ENCODE assay signal across 18 cellular contexts in the genomic region with DNA sequence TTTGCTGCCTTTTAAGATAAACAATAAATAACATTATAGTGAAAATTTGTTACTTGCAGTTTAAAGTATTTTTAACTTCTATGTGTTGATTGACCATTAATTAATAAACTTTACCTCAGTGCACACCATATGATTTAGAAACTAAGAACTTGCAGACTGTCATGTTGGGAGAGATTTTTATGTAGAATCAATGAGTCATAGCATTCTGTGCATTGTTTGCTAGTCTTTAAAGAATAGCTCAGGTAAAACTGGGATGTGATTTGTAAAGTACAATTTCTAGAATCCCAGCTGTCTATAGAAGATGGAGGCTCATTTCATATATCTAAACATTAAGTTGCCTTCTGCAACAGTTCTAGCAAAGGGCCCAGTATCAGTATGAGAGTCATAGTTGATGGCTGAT.
DNase-seq lines count a peak whose midpoint lies in the region; ATAC-seq, FAIRE-seq and TF ChIP-seq lines count a peak whose summit lies in the region.
"Had no signal": no experiment of that assay in that cellular context is flagged by ENCODE, and none has a peak within 500 bp of the region (broad histone marks: within the 10 kb centered on the region; RNA-seq: fewer than 3 reads in every experiment).

No MANE protein-coding gene starts in this region.

- POLR2A ChIA-PET in RWPE1 (lab: Yijun Ruan, JAX; ENCODE audit: low non-redundant PET) = no interaction called here

- DNase-seq in HFFc6 = no peak
- DNase-seq in RWPE1 (ENCODE audit: low spot score) = peak; percentile 17
- DNase-seq in epithelial cell of esophagus (ENCODE audit: low read depth) = peak; percentile 45
- no peak for DNase-seq in urothelium cell line (ENCODE audit: low spot score)
- no peak for DNase-seq in NCI-H2107 (lab: John Stamatoyannopoulos, UW)
- DNase-seq: DMS153, KBM-7, MV-4-11, NCI-H1105, NCI-H1436 treated with DMSO at 0.1 percent for 48 hours, NCI-H187 treated with DMSO at 0.1 percent for 48 hours, NCI-H524, NCI-H748 treated with DMSO at 0.1 percent for 48 hours, SHP77 had no signal

- peak; percentile 9 for FAIRE-seq in urothelium cell line (lab: Jason Lieb, UNC)
- FAIRE-seq: G401.6, HTR-8/SVneo had no signal

- ATAC-seq in GM18909 (IDR thresholded peaks at IDR 0.05; ENCODE audit: poor library complexity, unreplicated experiment) = no peak
- ATAC-seq in GM19023 (IDR thresholded peaks at IDR 0.05; ENCODE audit: unreplicated experiment) = no peak

- peaks cover 20% of the 10 kb centered on the region for H3K4me1 Mint-ChIP-seq in HFFc6 (ENCODE audit: low read depth)

- H3K36me3 Mint-ChIP-seq in HFFc6 (ENCODE audit: low read depth) = no peaks in the 10 kb centered on the region

- H3K4me3 ChIP-seq in epithelial cell of esophagus (ENCODE audit: low read length) = no peak overlapping the region

- H3K4me3 Mint-ChIP-seq in HFFc6 = peak overlapping the region; percentile 27; the same call in 1 of the 2 replicates

- no peaks in the 10 kb centered on the region for H3K9me3 Mint-ChIP-seq in HFFc6

- peak overlapping the region; percentile 14; the same call in 1 of the 2 replicates for H3K27ac Mint-ChIP-seq in HFFc6

- 0 out of 2 replicates have a peak, but pooled peaks cover 3% of the 10 kb centered on the region for H3K27me3 Mint-ChIP-seq in HFFc6 (ENCODE audit: insufficient read depth)

- no peak overlapping the region for H3K27ac ChIP-seq in RWPE1

- CTCF ChIA-PET in RWPE1 (lab: Yijun Ruan, JAX) = no interaction called here

- no peak for TF ChIP-seq CTCF in HFFc6 (IDR thresholded peaks at IDR 0.05)
- TF ChIP-seq CTCF in RWPE1 (conservative IDR thresholded peaks at IDR 0.05; ENCODE audit: low read depth) = no peak
- TF ChIP-seq CTCF in epithelial cell of esophagus (IDR thresholded peaks at IDR 0.05; ENCODE audit: insufficient read depth, low read depth, low read length, missing control alignments) = no peak

Comparison
In these comparisons a context has a peak if more than half of its experiments do, and no peak if none do; other contexts are left out.
1. DNase-seq: peak in RWPE1 (single experiment) and epithelial cell of esophagus (single experiment); none in HFFc6 (single experiment), urothelium cell line (single experiment) and NCI-H2107 (single experiment).